Comparison of ENCODE assay signal across 14 cellular contexts in genomic region chr11:72712876-72713275, GRCh38. TPM values are rescaled to one million over a fixed set of nuclear protein-coding genes. Genes with fewer than 3 reads are reported as not detected.
DNase-seq lines count a peak whose midpoint lies in the region; ATAC-seq and TF ChIP-seq lines count a peak whose summit lies in the region.
"Had no signal": no experiment of that assay in that cellular context is flagged by ENCODE, and none has a peak within 500 bp of the region (broad histone marks: within the 10 kb centered on the region; RNA-seq: fewer than 3 reads in every experiment).

No MANE protein-coding gene starts in this region.

- H3K4me1 Mint-ChIP-seq in brain: peaks cover 49% of the 10 kb centered on the region

- H3K27ac ChIP-seq in HUES48 (ENCODE audit: low read depth, low read length): no peak overlapping the region
- H3K27ac ChIP-seq in lower lobe of right lung: peak overlapping the region; percentile 53
- H3K27ac ChIP-seq in spleen: peak overlapping the region in 7 of 8 donors; percentile 53 to 80 (median 68)
- H3K27ac ChIP-seq in effector memory CD4-positive, alpha-beta T cell (ENCODE audit: insufficient read depth, low read length, poor library complexity, severe bottlenecking): no peak overlapping the region
- H3K27ac ChIP-seq: epithelial cell of prostate had no signal

- H3K9me3 Mint-ChIP-seq in brain: no peaks in the 10 kb centered on the region

- H3K4me1 ChIP-seq in HUES48 (ENCODE audit: control insufficient read depth, insufficient read depth, low read length): no peaks in the 10 kb centered on the region
- peaks cover 44% of the 10 kb centered on the region for H3K4me1 ChIP-seq in lower lobe of right lung
- peaks cover 5 to 77% (median 49%) of the 10 kb centered on the region in 6 donors for H3K4me1 ChIP-seq in spleen
- no peaks in the 10 kb centered on the region for H3K4me1 ChIP-seq in effector memory CD4-positive, alpha-beta T cell (ENCODE audit: control insufficient read depth, insufficient read depth, low read length, poor library complexity, severe bottlenecking)

- TF ChIP-seq POLR2A in spleen (IDR thresholded peaks at IDR 0.05): no peak

- DNase-seq in lower lobe of right lung (peak; percentile 67), spleen (no peak), NCI-H510A (lab: John Stamatoyannopoulos, UW) (no peak), HUDEP-2 (lab: John Stamatoyannopoulos, UW; ENCODE audit: unreplicated experiment in 76 of 76) (no peak), SK-N-DZ (ENCODE audit: low spot score) (no peak)
- DNase-seq in effector memory CD4-positive, alpha-beta T cell: no peak
- DNase-seq: BE2C, KG1, NCI-H1092 had no signal

- H3K9ac ChIP-seq in HUES48 (ENCODE audit: low read depth, low read length): peak overlapping the region; percentile 18; the same call in 1 of the 2 replicates

- H3K27me3 ChIP-seq in HUES48 (ENCODE audit: control insufficient read depth, insufficient read depth, low read length) (no peaks in the 10 kb centered on the region), lower lobe of right lung (ENCODE audit: low read depth) (no peaks in the 10 kb centered on the region), spleen (replicated peaks in 1 of 7) (no peaks in the 10 kb centered on the region)
- H3K27me3 ChIP-seq in effector memory CD4-positive, alpha-beta T cell (replicated peaks; ENCODE audit: control insufficient read depth, insufficient read depth, low read length, poor library complexity, severe bottlenecking): no peaks in the 10 kb centered on the region
- H3K27me3 ChIP-seq: BE2C had no signal

- peaks cover 6% of the 10 kb centered on the region for H3K36me3 Mint-ChIP-seq in brain

- H3K27me3 Mint-ChIP-seq in brain: peaks cover 3% of the 10 kb centered on the region
- H3K27me3 Mint-ChIP-seq: progenitor cell of endocrine pancreas had no signal

- WGBS in spleen, 5 donors: 54 to 83% (median 75%) methylated on average over 6 to 9 of the region's 9 CpGs

- peak overlapping the region in 4 of 5 experiments; percentile 6 to 95 (median 26) for H3K27ac Mint-ChIP-seq in brain

- H3K9me3 ChIP-seq in HUES48 (ENCODE audit: control insufficient read depth, insufficient read depth, low read length) (no peaks in the 10 kb centered on the region), lower lobe of right lung (no peaks in the 10 kb centered on the region), spleen (no peaks in the 10 kb centered on the region)
- no peaks in the 10 kb centered on the region for H3K9me3 ChIP-seq in effector memory CD4-positive, alpha-beta T cell (ENCODE audit: control insufficient read depth, low read length)
- H3K9me3 ChIP-seq: BE2C had no signal

- intact Hi-C loops in lower lobe of right lung (cut with DNase I) (no loop called here), spleen (cut with DNase I; ENCODE audit: low total_unique reads) (no loop called here)

- H3K4me3 ChIP-seq in HUES48 (ENCODE audit: low read depth, low read length) (no peak overlapping the region), lower lobe of right lung (no peak overlapping the region), spleen (peak overlapping the region in 3 of 8 donors; percentile 3 to 48 (median 21))
- H3K4me3 ChIP-seq in effector memory CD4-positive, alpha-beta T cell (ENCODE audit: insufficient read depth, low read depth, low read length, poor library complexity, severe bottlenecking): no peak overlapping the region

- peak overlapping the region in 2 of 5 experiments; percentile 1 to 45 for H3K4me3 Mint-ChIP-seq in brain

- peak; percentile 11 to 22 for ATAC-seq in lower lobe of right lung
- ATAC-seq: activated CD4-positive, CD25-positive, alpha-beta regulatory T cell treated with anti-CD3 and anti-CD28 coated beads, Interleukin-2, amount 50 U/mL, for 24 hours had no signal

- TF ChIP-seq CTCF in brain (conservative IDR thresholded peaks at IDR 0.05): no peak
- no peak for TF ChIP-seq CTCF in lower lobe of right lung (IDR thresholded peaks at IDR 0.05)
- TF ChIP-seq CTCF in spleen (IDR thresholded peaks at IDR 0.05 in 8 of 11, conservative IDR thresholded peaks at IDR 0.05 in 3 of 11): no peak

- H3K36me3 ChIP-seq in HUES48 (ENCODE audit: control insufficient read depth, insufficient read depth, low read length) (peaks cover 34% of the 10 kb centered on the region; the same call in 1 of the 2 replicates), lower lobe of right lung (peaks cover 98% of the 10 kb centered on the region), spleen (peaks cover 0 to 100% (median 67%) of the 10 kb centered on the region in 6 donors)
- H3K36me3 ChIP-seq in effector memory CD4-positive, alpha-beta T cell (ENCODE audit: control insufficient read depth, insufficient read depth, low read length): peaks cover 60% of the 10 kb centered on the region
- H3K36me3 ChIP-seq: BE2C had no signal

RNA-seq across cellular contexts. Expression of gene PDE2A, which starts 38.7 kb away (rescaled TPM):
- polyA plus RNA-seq in brain (ENCODE audit: insufficient read depth, low read depth, low replicate concordance): 26.1 TPM
- total RNA-seq in lower lobe of right lung: 19.5 TPM
- 100 to 1,000 TPM; 244 to 584 (median 346) TPM for total RNA-seq in spleen
- polyA plus RNA-seq in spleen: 100 to 1,000 TPM in 1 of 3 donors, 10 to 100 TPM in 2; 58.2 to 158 (median 72.8) TPM
- 8.2 and 12.9 TPM in 2 replicates for polyA plus RNA-seq in SK-N-DZ (2014; cell fraction: cytosol; rRNA removed)
- 45.4 and 47.9 TPM in 2 replicates for polyA plus RNA-seq in SK-N-DZ (2014; cell fraction: nucleus; rRNA removed)

RNA-seq across cellular contexts. Expression of gene ARAP1, which starts 39.3 kb away (rescaled TPM):
- polyA plus RNA-seq in brain (ENCODE audit: insufficient read depth, low read depth, low replicate concordance): 36.6 TPM
- 276 TPM for total RNA-seq in lower lobe of right lung
- 100 to 1,000 TPM; 248 to 365 (median 278) TPM for total RNA-seq in spleen
- 100 to 1,000 TPM in 2 of 3 donors, 10 to 100 TPM in 1; 76.7 to 176 (median 127) TPM for polyA plus RNA-seq in spleen
- 63.6 and 74.0 TPM in 2 replicates for polyA plus RNA-seq in SK-N-DZ (2014; cell fraction: cytosol; rRNA removed)
- 135 and 164 TPM in 2 replicates for polyA plus RNA-seq in SK-N-DZ (2014; cell fraction: nucleus; rRNA removed)

Comparison
In these comparisons a context has a peak if more than half of its experiments do, and no peak if none do; other contexts are left out.
1. H3K27ac ChIP-seq: peak in lower lobe of right lung (single experiment) and spleen (7 of 8); none in HUES48 (single experiment) and effector memory CD4-positive, alpha-beta T cell (single experiment).
2. RNA of gene PDE2A, which starts 38.7 kb away (total RNA-seq): 244 to 584 TPM in spleen; 19.5 TPM in lower lobe of right lung (single experiment); every median in the first group is over 10 times any median in the second.